21 cellular contexts compared by ENCODE assay signal in the genomic region with DNA sequence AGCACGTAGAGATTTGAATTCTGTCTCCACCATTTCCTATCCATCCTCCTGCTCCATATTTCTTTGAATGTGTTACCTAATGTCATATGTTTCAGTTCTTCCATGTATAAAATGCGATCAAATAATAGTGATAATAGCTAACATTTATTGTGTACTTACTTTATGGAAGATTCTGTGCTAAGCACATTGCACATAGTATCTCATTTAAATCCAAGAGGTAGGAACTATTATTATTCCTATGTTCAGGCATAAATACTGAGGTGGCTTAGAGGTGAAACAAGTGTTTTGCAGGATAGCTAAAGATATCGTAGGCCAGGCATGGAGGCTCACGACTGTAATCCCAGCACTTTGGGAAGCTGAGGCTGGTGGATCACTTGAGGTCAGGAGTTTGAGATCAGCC. TPM values are rescaled to one million over a fixed set of nuclear protein-coding genes. Genes with fewer than 3 reads are reported as not detected.
DNase-seq lines count a peak whose midpoint lies in the region; ATAC-seq, FAIRE-seq and TF ChIP-seq lines count a peak whose summit lies in the region.
"Had no signal": no experiment of that assay in that cellular context is flagged by ENCODE, and none has a peak within 500 bp of the region (broad histone marks: within the 10 kb centered on the region; RNA-seq: fewer than 3 reads in every experiment).

No MANE protein-coding gene starts in this region.

- no peak overlapping the region for H3K4me2 ChIP-seq in GM12878 (ENCODE audit: control insufficient read depth, insufficient read depth)
- H3K4me2 ChIP-seq in smooth muscle cell: peak overlapping the region; percentile 16
- H3K4me2 ChIP-seq: PC-9 had no signal

- ATAC-seq in HG03139 (IDR thresholded peaks at IDR 0.05; ENCODE audit: unreplicated experiment): peak; percentile 4
- no peak for ATAC-seq in GM12878
- no peak for ATAC-seq in GM21529 (IDR thresholded peaks at IDR 0.05; ENCODE audit: unreplicated experiment)

- H2AFZ ChIP-seq in GM12878 (ENCODE audit: control insufficient read depth, low read depth, low read length) (no peak overlapping the region), smooth muscle cell (ENCODE audit: low read depth) (no peak overlapping the region)
- H2AFZ ChIP-seq: PC-9 had no signal

- no peak for TF ChIP-seq EP300 in GM12878 (IDR thresholded peaks at IDR 0.05; ENCODE audit: borderline replicate concordance in 1 of 2, control insufficient read depth in 1 of 2, low read depth in 2 of 2, low read length in 2 of 2)

- RAD21 ChIA-PET in GM12878 (lab: Charles Lee; ENCODE audit: unreplicated experiment): interaction anchor here (1.9 to 5.9 kb wide), 4 partner anchors 15 to 318 kb away, joined by 7 to 81 read pairs (median 28); a partner anchor contains a TSS

- H4K20me1 ChIP-seq in GM12878 (ENCODE audit: control insufficient read depth, insufficient read depth) (no peaks in the 10 kb centered on the region), smooth muscle cell (ENCODE audit: low read depth) (no peaks in the 10 kb centered on the region)

- TF ChIP-seq POLR2A in GM12891 (IDR thresholded peaks at IDR 0.05; ENCODE audit: low read depth, low read length) (no peak), GM12878 (IDR thresholded peaks at IDR 0.05; ENCODE audit: low read depth, low read length) (no peak)

- H3K4me1 ChIP-seq in GM12878 (ENCODE audit: control insufficient read depth, insufficient read depth, low read length) (peaks cover 18% of the 10 kb centered on the region), smooth muscle cell (ENCODE audit: low read depth) (no peaks in the 10 kb centered on the region)

- in situ Hi-C loops in GM12878 (cut with MboI): loop anchor here (25.0 kb wide), 2 partner anchors 1032 to 1668 kb away; a partner anchor contains a TSS

- H3K79me2 ChIP-seq in GM12878 (ENCODE audit: control insufficient read depth, insufficient read depth, low read length): no peaks in the 10 kb centered on the region
- no peaks in the 10 kb centered on the region for H3K79me2 ChIP-seq in smooth muscle cell (ENCODE audit: low read depth)

- H3K36me3 ChIP-seq in GM12878 (ENCODE audit: control insufficient read depth in 2 of 2, insufficient read depth in 2 of 2, low read length in 1 of 2) (no peaks in the 10 kb centered on the region), smooth muscle cell (ENCODE audit: low read depth) (no peaks in the 10 kb centered on the region)

- no peak for DNase-seq in GM12891 (ENCODE audit: insufficient read length, low spot score)
- DNase-seq in GM12878 (ENCODE audit: low read depth, low spot score): no peak
- DNase-seq in smooth muscle cell (lab: John Stamatoyannopoulos, UW; ENCODE audit: unreplicated experiment): no peak
- no peak for DNase-seq in anterior cingulate cortex (lab: John Stamatoyannopoulos, UW)
- DNase-seq in substantia nigra (lab: John Stamatoyannopoulos, UW): no peak
- no peak for DNase-seq in NCI-H524 (lab: John Stamatoyannopoulos, UW)
- DNase-seq: COR-L47; DMS153; GOT3; HFFc6; NCI-H1436 treated with DMSO at 0.1 percent for 48 hours; NCI-H2227 treated with DMSO at 0.1 percent for 48 hours; NCI-H526; NK-92 treated with Interleukin-12 subunit alpha and Interleukin-12 subunit beta, amount 100 ng/mL, for 24 hours; PC-9 had no signal

- H3K27ac ChIP-seq in GM12878 (ENCODE audit: control insufficient read depth, insufficient read depth) (peak overlapping the region; percentile 75; the same call in 1 of the 2 replicates), smooth muscle cell (ENCODE audit: low read depth) (peak overlapping the region; percentile 85), substantia nigra (ENCODE audit: low read depth, low read length, poor library complexity, severe bottlenecking) (no peak overlapping the region)
- H3K27ac ChIP-seq: PC-9 had no signal

- no peaks in the 10 kb centered on the region; the same call in 2 of the 3 replicates for H3K9me3 ChIP-seq in GM12878 (replicated peaks; ENCODE audit: control insufficient read depth, insufficient read depth, low read length)
- H3K9me3 ChIP-seq in smooth muscle cell (replicated peaks; ENCODE audit: low read depth): no peaks in the 10 kb centered on the region

- intact Hi-C loops in GM12878 (cut with micrococcal nuclease; ENCODE audit: unreplicated experiment): no loop called here

- H3K4me3 ChIP-seq in GM12878 (no peak overlapping the region), smooth muscle cell (no peak overlapping the region)
- H3K4me3 ChIP-seq: PC-9 had no signal

- no peak overlapping the region for H3K9ac ChIP-seq in GM12878 (ENCODE audit: control insufficient read depth, insufficient read depth, low read length)
- peak overlapping the region; percentile 15 for H3K9ac ChIP-seq in smooth muscle cell (ENCODE audit: low read depth)

- no TSS peak for BruUV-seq in GM12878 (replicated peaks; lab: Mats Ljungman, UMichigan)

- WGBS in GM12878 (ENCODE audit: insufficient coverage, insufficient replicate concordance, low lambda C conversion rate, missing lambda C conversion rate): 36% methylated on average over 4 of the region's 4 CpGs
- 94% methylated on average over 4 of the region's 4 CpGs for WGBS in smooth muscle cell (ENCODE audit: low lambda C conversion rate)

- CTCF ChIA-PET in GM12878 (lab: Yijun Ruan, JAX): interaction anchor here (1.2 to 5.1 kb wide), 4 partner anchors 12 to 19 kb away, joined by 3 to 57 read pairs (median 15); a partner anchor contains a TSS

- peaks cover 3% of the 10 kb centered on the region for H3F3A ChIP-seq in smooth muscle cell (ENCODE audit: low read depth)

- TF ChIP-seq CTCF in GM12878 (IDR thresholded peaks at IDR 0.05 in 2 of 3, conservative IDR thresholded peaks at IDR 0.05 in 1 of 3; ENCODE audit: control insufficient read depth in 2 of 3, extremely low read depth in 1 of 3, insufficient read depth in 1 of 3, low read depth in 3 of 3, low read length in 3 of 3): no peak
- no peak for TF ChIP-seq CTCF in smooth muscle cell (IDR thresholded peaks at IDR 0.05; ENCODE audit: borderline replicate concordance, insufficient read depth, poor library complexity, severe bottlenecking)

- SMC1A ChIA-PET in GM12878 (lab: Charles Lee; ENCODE audit: uncharacterized antibody, unreplicated experiment): interaction anchor here (2.9 to 5.0 kb wide), 4 partner anchors 11 to 19 kb away, joined by 13 to 80 read pairs (median 32); a partner anchor contains a TSS

- POLR2A ChIA-PET in GM12878 (lab: Charles Lee): interaction anchor here (2.2 to 2.6 kb wide), 3 partner anchors 14 to 20 kb away, joined by 13 to 17 read pairs (median 15); no protein-coding TSS in a partner anchor

- no peak for TF ChIP-seq RAD21 in GM12878 (IDR thresholded peaks at IDR 0.05; ENCODE audit: insufficient read depth, low read depth, low read length)

- no peaks in the 10 kb centered on the region for H3K27me3 ChIP-seq in GM12878 (replicated peaks in 1 of 2; ENCODE audit: control insufficient read depth in 2 of 2, insufficient read depth in 2 of 2, low read length in 1 of 2)
- H3K27me3 ChIP-seq in smooth muscle cell (ENCODE audit: low read depth): no peaks in the 10 kb centered on the region

- FAIRE-seq in GM12891 (lab: Jason Lieb, UNC) (peak; percentile 41), GM12878 (lab: Jason Lieb, UNC) (peak; percentile 7)
- FAIRE-seq: A204.1 had no signal

TF ChIP-seq in GM12891, 5 proteins besides CTCF, POLR2A, EP300 and RAD21 (continues in another document):
- TF ChIP-seq POLR2AphosphoS5 (IDR thresholded peaks at IDR 0.05; ENCODE audit: low read depth, low read length) (no peak), POU2F2 (IDR thresholded peaks at IDR 0.05; ENCODE audit: low read depth, low read length) (no peak)

RNA-seq across cellular contexts. Expression of a gene that starts 17.5 kb away (rescaled TPM):
- 39.5 TPM for polyA plus RNA-seq in GM12891 (2012; ENCODE audit: low read depth, missing spikeins)
- 18.8 and 19.1 TPM in 2 replicates for total RNA-seq in GM12878 (2013; cell fraction: nucleolus; rRNA removed)
- total RNA-seq in GM12878 (2014; rRNA removed) (16.1 and 17.1 TPM in 2 replicates), GM12878 (2014; rRNA removed; fragmentation: Illumina TruSeq; extraction: Trizol) (13.2 and 14.2 TPM in 2 replicates), GM12878 (2021) (11.5 and 12.7 TPM in 2 replicates), smooth muscle cell (not detected in 2 replicates)
- 19.8 TPM for polyA plus RNA-seq in GM12878 (2011; ENCODE audit: low read depth)
- polyA plus RNA-seq in GM12878 (2011; rRNA removed) (20.5 and 22.4 TPM in 2 replicates), GM12878 (2014; fragmentation: Illumina TruSeq; extraction: Trizol) (12.5 and 17.0 TPM in 2 replicates), GM12878 (2014; fragmentation: Nextera tagmentation; extraction: Ambion mirVana) (1 to 10 TPM; 9.4 to 9.6 TPM), GM12878 (2014; rRNA removed) (18.1 and 23.0 TPM in 2 replicates), GM12878 (2016; fragmentation: Nextera tagmentation; extraction: Ambion mirVana) (10 to 100 TPM; 24.0 to 24.9 TPM), smooth muscle cell (not detected in 2 replicates)
- 42.5 and 45.1 TPM in 2 replicates for polyA plus RNA-seq in GM12878 (2011; cell fraction: cytosol; rRNA removed)
- 8.7 and 12.1 TPM in 2 replicates for polyA plus RNA-seq in GM12878 (2011; cell fraction: nucleus; rRNA removed)
- 28.0 and 44.1 TPM in 2 replicates for polyA plus RNA-seq in GM12878 (2012)
- 23.8 and 48.9 TPM in 2 replicates for polyA minus RNA-seq in GM12878 (2011; rRNA and poly(A)+ RNA removed)
- polyA minus RNA-seq in GM12878 (2011; cell fraction: cytosol; rRNA and poly(A)+ RNA removed): 8.6 and 10.3 TPM in 2 replicates
- polyA minus RNA-seq in GM12878 (2011; cell fraction: nucleus; rRNA and poly(A)+ RNA removed): 4.5 and 8.8 TPM in 2 replicates
- total RNA-seq: HFFc6, HT-29, PC-9 had no signal

RNA-seq across cellular contexts. Expression of a gene that starts 32.5 kb away (rescaled TPM):
- polyA plus RNA-seq in GM12891 (2012; ENCODE audit: low read depth, missing spikeins): 0.09 TPM
- not detected in 2 replicates for total RNA-seq in GM12878 (2013; cell fraction: nucleolus; rRNA removed)
- total RNA-seq in GM12878 (2014; rRNA removed): 0.06 TPM in 1 of 2 replicates, not detected in the other
- total RNA-seq in GM12878 (2014; rRNA removed; fragmentation: Illumina TruSeq; extraction: Trizol): not detected in 2 replicates
- not detected in 2 replicates for total RNA-seq in GM12878 (2021)
- polyA plus RNA-seq in GM12878 (2011; ENCODE audit: low read depth): not detected
- 0.10 and 0.14 TPM in 2 replicates for polyA plus RNA-seq in GM12878 (2011; rRNA removed)
- polyA plus RNA-seq in GM12878 (2011; cell fraction: cytosol; rRNA removed): 0.15 and 0.23 TPM in 2 replicates
- polyA plus RNA-seq in GM12878 (2011; cell fraction: nucleus; rRNA removed): 0.06 and 0.26 TPM in 2 replicates
- not detected in 2 replicates for polyA plus RNA-seq in GM12878 (2012)
- polyA plus RNA-seq in GM12878 (2014; fragmentation: Illumina TruSeq; extraction: Trizol): not detected in 2 replicates
- polyA plus RNA-seq in GM12878 (2014; fragmentation: Nextera tagmentation; extraction: Ambion mirVana): not detected
- not detected in 2 replicates for polyA plus RNA-seq in GM12878 (2014; rRNA removed)
- polyA plus RNA-seq in GM12878 (2016; fragmentation: Nextera tagmentation; extraction: Ambion mirVana): under 1 TPM in 1 of 2 experiments, not detected in 1; 0.12 TPM
- polyA minus RNA-seq in GM12878 (2011; rRNA and poly(A)+ RNA removed): 1.8 TPM in 1 of 2 replicates, not detected in the other
- 3.4 TPM in 1 of 2 replicates, not detected in the other for polyA minus RNA-seq in GM12878 (2011; cell fraction: cytosol; rRNA and poly(A)+ RNA removed)
- polyA minus RNA-seq in GM12878 (2011; cell fraction: nucleus; rRNA and poly(A)+ RNA removed): 0.24 and 0.77 TPM in 2 replicates
- 96.5 and 120 TPM in 2 replicates for total RNA-seq in smooth muscle cell
- 33.5 and 92.4 TPM in 2 replicates for polyA plus RNA-seq in smooth muscle cell
- total RNA-seq: HT-29 had no signal
- polyA plus RNA-seq: CD14-positive monocyte, IgD-negative memory B cell had no signal

Comparison
In these comparisons a context has a peak if more than half of its experiments do, and no peak if none do; other contexts are left out.
1. RNA of a gene that starts 17.5 kb away (total RNA-seq): 11.5 to 19.1 TPM in GM12878; not detected in smooth muscle cell; every median in the first group is over 10 times any median in the second.
2. RNA of a gene that starts 32.5 kb away (total RNA-seq): 96.5 to 120 TPM in smooth muscle cell; 0.06 TPM in GM12878; every median in the first group is over 10 times any median in the second.